8 cellular contexts compared by ENCODE assay signal in genomic region chr14:76918176-76918750, GRCh38.
DNase-seq lines count a peak whose midpoint lies in the region; ATAC-seq and TF ChIP-seq lines count a peak whose summit lies in the region.

No MANE protein-coding gene starts in this region.

- H3K36me3 Mint-ChIP-seq in nephron progenitor cell (ENCODE audit: low read depth), result no peaks in the 10 kb centered on the region
- no peaks in the 10 kb centered on the region for H3K36me3 Mint-ChIP-seq in activated CD4-positive, alpha-beta memory T cell treated with anti-CD3 and anti-CD28 coated beads for 36 hours

- H3K4me3 Mint-ChIP-seq in nephron progenitor cell, result peak overlapping the region; percentile 58
- no peak overlapping the region for H3K4me3 Mint-ChIP-seq in activated CD4-positive, alpha-beta memory T cell treated with anti-CD3 and anti-CD28 coated beads for 36 hours

- H3K4me1 Mint-ChIP-seq in nephron progenitor cell, result peaks cover 85% of the 10 kb centered on the region
- peaks cover 38% of the 10 kb centered on the region for H3K4me1 Mint-ChIP-seq in activated CD4-positive, alpha-beta memory T cell treated with anti-CD3 and anti-CD28 coated beads for 36 hours (ENCODE audit: low read depth)

- DNase-seq in DMS53 (lab: John Stamatoyannopoulos, UW), result peak; percentile 66
- DNase-seq in DMS53 treated with DMSO at 0.1 percent for 48 hours (lab: John Stamatoyannopoulos, UW; ENCODE audit: unreplicated experiment), result no peak
- DNase-seq in OCI-M1 (lab: John Stamatoyannopoulos, UW), result peak; percentile 25
- DNase-seq in epithelial cell of prostate (ENCODE audit: low read depth, low spot score), result no peak
- no peak for DNase-seq in nephron progenitor cell
- no peak for DNase-seq in activated CD4-positive, alpha-beta memory T cell treated with anti-CD3 and anti-CD28 coated beads for 36 hours

- peaks cover 7% of the 10 kb centered on the region for H3K27me3 Mint-ChIP-seq in nephron progenitor cell (ENCODE audit: low read depth, poor library complexity)
- no peaks in the 10 kb centered on the region for H3K27me3 Mint-ChIP-seq in activated CD4-positive, alpha-beta memory T cell treated with anti-CD3 and anti-CD28 coated beads for 36 hours

- peak overlapping the region; percentile 97 for H3K27ac ChIP-seq in epithelial cell of prostate

- peak overlapping the region; percentile 92 for H3K27ac Mint-ChIP-seq in nephron progenitor cell
- no peak overlapping the region for H3K27ac Mint-ChIP-seq in activated CD4-positive, alpha-beta memory T cell treated with anti-CD3 and anti-CD28 coated beads for 36 hours

- CTCF ChIA-PET in activated CD4-positive, alpha-beta memory T cell treated with anti-CD3 and anti-CD28 coated beads for 36 hours (lab: Charles Lee), result interaction anchor here (1.2 to 7.0 kb wide), 6 partner anchors 12 to 152 kb away, joined by 3 to 58 read pairs (median 6); no protein-coding TSS in a partner anchor

- no peaks in the 10 kb centered on the region for H3K9me3 Mint-ChIP-seq in nephron progenitor cell
- H3K9me3 Mint-ChIP-seq in activated CD4-positive, alpha-beta memory T cell treated with anti-CD3 and anti-CD28 coated beads for 36 hours, result no peaks in the 10 kb centered on the region

- no peak for TF ChIP-seq CTCF in nephron progenitor cell (IDR thresholded peaks at IDR 0.05)

- ATAC-seq in GM19467 (IDR thresholded peaks at IDR 0.05; ENCODE audit: unreplicated experiment), result no peak
- ATAC-seq in HG02884 (IDR thresholded peaks at IDR 0.05; ENCODE audit: unreplicated experiment), result no peak

- intact Hi-C loops in activated CD4-positive, alpha-beta memory T cell treated with anti-CD3 and anti-CD28 coated beads for 36 hours (cut with micrococcal nuclease), result no loop called here

- POLR2A ChIA-PET in activated CD4-positive, alpha-beta memory T cell treated with anti-CD3 and anti-CD28 coated beads for 36 hours (lab: Charles Lee), result no interaction called here

Comparison
In these comparisons a context has a peak if more than half of its experiments do, and no peak if none do; other contexts are left out.
1. DNase-seq: peak in DMS53 (single experiment) and OCI-M1 (single experiment); none in DMS53 treated with DMSO at 0.1 percent for 48 hours (single experiment), epithelial cell of prostate (single experiment), nephron progenitor cell (single experiment) and activated CD4-positive, alpha-beta memory T cell treated with anti-CD3 and anti-CD28 coated beads for 36 hours (single experiment).